19 cellular contexts compared by ENCODE assay signal in the genomic region with DNA sequence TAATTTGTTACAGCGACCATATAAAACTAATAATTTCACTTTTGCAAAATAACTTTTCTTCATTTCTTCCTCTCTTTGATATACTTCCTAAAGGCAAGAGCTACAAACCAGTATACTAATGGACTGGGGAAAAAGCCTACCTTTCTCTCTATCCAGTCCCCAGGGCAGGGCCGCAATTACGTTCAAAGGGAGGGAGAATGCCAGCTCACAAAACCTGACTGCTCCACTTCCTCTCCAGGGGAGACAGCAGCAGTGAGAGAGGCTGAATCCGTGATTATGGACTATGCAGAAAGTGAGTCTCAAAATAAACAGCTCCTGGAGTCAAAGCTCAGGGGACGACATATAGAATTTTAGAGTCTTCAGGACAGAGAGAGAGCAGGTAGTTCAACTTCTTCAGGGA.
DNase-seq lines count a peak whose midpoint lies in the region; ATAC-seq, FAIRE-seq and TF ChIP-seq lines count a peak whose summit lies in the region.
"Had no signal": no experiment of that assay in that cellular context is flagged by ENCODE, and none has a peak within 500 bp of the region (broad histone marks: within the 10 kb centered on the region; RNA-seq: fewer than 3 reads in every experiment).

No MANE protein-coding gene starts in this region.

- no peak overlapping the region for H3K4me3 Mint-ChIP-seq in naive thymus-derived CD4-positive, alpha-beta T cell
- H3K4me3 Mint-ChIP-seq: B cell; CD4-positive, alpha-beta T cell had no signal

- peak; percentile 36 for DNase-seq in NCI-H146 (lab: John Stamatoyannopoulos, UW)
- no peak for DNase-seq in NCI-H146 treated with DMSO at 0.1 percent for 48 hours (lab: John Stamatoyannopoulos, UW; ENCODE audit: unreplicated experiment)
- no peak for DNase-seq in K562 (ENCODE audit: extremely low read depth in 1 of 4, low spot score in 3 of 4)
- peak in 2 of 3 donors; percentile 43 to 51 for DNase-seq in mucosa of descending colon
- DNase-seq in testis = no peak
- no peak for DNase-seq in naive thymus-derived CD4-positive, alpha-beta T cell
- DNase-seq: Caco-2; CD4-positive, alpha-beta T cell; EL; GOT3; KBM-7; NCI-H1105 treated with DMSO at 0.1 percent for 48 hours; NCI-H2029 treated with DMSO at 0.1 percent for 48 hours; NCI-H2227 treated with DMSO at 0.1 percent for 48 hours; NCI-H510A treated with DMSO at 0.1 percent for 48 hours had no signal

- ATAC-seq in K562 (no peak), mucosa of descending colon (peak; percentile 71), GM21526 (IDR thresholded peaks at IDR 0.05; ENCODE audit: low FRiP score, unreplicated experiment) (no peak)
- ATAC-seq in naive thymus-derived CD4-positive, alpha-beta T cell = no peak

- no peak for TF ChIP-seq RAD21 in K562 (CRISPR knock-in tag; conservative IDR thresholded peaks at IDR 0.05 in 1 of 2, IDR thresholded peaks at IDR 0.05 in 1 of 2)

- TF ChIP-seq CTCF in K562 (IDR thresholded peaks at IDR 0.05 in 2 of 3, conservative IDR thresholded peaks at IDR 0.05 in 1 of 3; ENCODE audit: insufficient read depth in 2 of 3, low read depth in 1 of 3, low read length in 3 of 3) = no peak
- TF ChIP-seq CTCF in mucosa of descending colon (IDR thresholded peaks at IDR 0.05) = no peak
- TF ChIP-seq CTCF in testis (IDR thresholded peaks at IDR 0.05) = no peak

- H2AFZ ChIP-seq in K562 (ENCODE audit: low read depth, low read length) = no peak overlapping the region

- H3K9me3 Mint-ChIP-seq in naive thymus-derived CD4-positive, alpha-beta T cell = no peaks in the 10 kb centered on the region
- H3K9me3 Mint-ChIP-seq: CD4-positive, alpha-beta T cell had no signal

- intact Hi-C loops in K562 (cut with micrococcal nuclease) = loop anchor here (10.0 kb wide), 1 partner anchor 66 kb away; no protein-coding TSS in a partner anchor
- intact Hi-C loops in mucosa of descending colon (cut with DNase I, micrococcal nuclease) = no loop called here
- intact Hi-C loops in testis (cut with DNase I; ENCODE audit: low total_unique reads) = loop anchor here (10.0 kb wide), 2 partner anchors 224 to 266 kb away; no protein-coding TSS in a partner anchor
- intact Hi-C loops in naive thymus-derived CD4-positive, alpha-beta T cell (cut with micrococcal nuclease) = no loop called here

- H3K27ac ChIP-seq in K562 (ENCODE audit: extremely low read depth, low read depth, low read length) (no peak overlapping the region), testis (no peak overlapping the region)
- no peak overlapping the region for H3K27ac ChIP-seq in naive thymus-derived CD4-positive, alpha-beta T cell (ENCODE audit: low read depth, low read length)

- in situ Hi-C loops in K562 (cut with MboI) = no loop called here

- H3K27me3 Mint-ChIP-seq in naive thymus-derived CD4-positive, alpha-beta T cell = peaks cover 0 to 61% (median 10%) of the 10 kb centered on the region in 5 donors
- H3K27me3 Mint-ChIP-seq: B cell had no signal

- H3K9me1 ChIP-seq in K562 (ENCODE audit: control insufficient read depth, insufficient read depth, low read length) = no peaks in the 10 kb centered on the region

- H3K27me3 ChIP-seq in K562 (ENCODE audit: control insufficient read depth in 2 of 2, insufficient read depth in 2 of 2, low read length in 2 of 2) = no peaks in the 10 kb centered on the region
- no peaks in the 10 kb centered on the region for H3K27me3 ChIP-seq in testis
- H3K27me3 ChIP-seq in naive thymus-derived CD4-positive, alpha-beta T cell (ENCODE audit: control insufficient read depth in 2 of 2, insufficient read depth in 2 of 2, low read length in 2 of 2) = no peaks in the 10 kb centered on the region

- FAIRE-seq in K562 (lab: Jason Lieb, UNC) = no peak
- FAIRE-seq: GM12891, GM19239 had no signal

- H3K36me3 ChIP-seq in K562 (ENCODE audit: control insufficient read depth, insufficient read depth, low read length) (no peaks in the 10 kb centered on the region), mucosa of descending colon (ENCODE audit: low read depth) (no peaks in the 10 kb centered on the region), testis (ENCODE audit: low read depth, missing control alignments) (no peaks in the 10 kb centered on the region)
- H3K36me3 ChIP-seq in naive thymus-derived CD4-positive, alpha-beta T cell (ENCODE audit: control insufficient read depth in 2 of 3, insufficient read depth in 3 of 3, low read length in 3 of 3) = no peaks in the 10 kb centered on the region

- H3K36me3 Mint-ChIP-seq in naive thymus-derived CD4-positive, alpha-beta T cell = no peaks in the 10 kb centered on the region

- TF ChIP-seq EP300 in K562 (IDR thresholded peaks at IDR 0.05; ENCODE audit: low read length) = no peak

- BruUV-seq in K562 (replicated peaks; lab: Mats Ljungman, UMichigan) = no TSS peak

- H3K4me3 ChIP-seq in K562 (no peak overlapping the region), mucosa of descending colon (no peak overlapping the region), testis (no peak overlapping the region)
- no peak overlapping the region for H3K4me3 ChIP-seq in naive thymus-derived CD4-positive, alpha-beta T cell (ENCODE audit: low read length)

- H3K79me2 ChIP-seq in K562 (ENCODE audit: control insufficient read depth, insufficient read depth, low read length) = no peaks in the 10 kb centered on the region

- 77% methylated on average over 5 of the region's 5 CpGs for WGBS in K562 (ENCODE audit: insufficient coverage, low coverage, missing lambda C conversion rate)
- 79 to 93% methylated on average over 5 of the region's 5 CpGs for WGBS in testis, 2 donors

- no peak for TF ChIP-seq POLR2A in K562 (conservative IDR thresholded peaks at IDR 0.05)
- TF ChIP-seq POLR2A in testis (IDR thresholded peaks at IDR 0.05) = no peak

- H3K4me2 ChIP-seq in K562 (ENCODE audit: insufficient read depth, low read length) = no peak overlapping the region

- H3K4me1 ChIP-seq in K562 (replicated peaks in 1 of 2; ENCODE audit: control insufficient read depth in 2 of 2, insufficient read depth in 2 of 2, low read length in 2 of 2) (peaks cover 7 to 38% of the 10 kb centered on the region in 2 experiments), mucosa of descending colon (ENCODE audit: low read depth) (peaks cover 20% of the 10 kb centered on the region), testis (peaks cover 9% of the 10 kb centered on the region)
- H3K4me1 ChIP-seq in naive thymus-derived CD4-positive, alpha-beta T cell (ENCODE audit: control insufficient read depth in 2 of 2, insufficient read depth in 2 of 2, low read length in 2 of 2) = no peaks in the 10 kb centered on the region

- H4K20me1 ChIP-seq in K562 (replicated peaks; ENCODE audit: control insufficient read depth, insufficient read depth, low read length) = no peaks in the 10 kb centered on the region

- no peaks in the 10 kb centered on the region for H3K9me3 ChIP-seq in K562 (replicated peaks; ENCODE audit: control insufficient read depth, insufficient read depth, low read depth, low read length)
- no peaks in the 10 kb centered on the region for H3K9me3 ChIP-seq in mucosa of descending colon
- H3K9me3 ChIP-seq in testis = no peaks in the 10 kb centered on the region
- H3K9me3 ChIP-seq in naive thymus-derived CD4-positive, alpha-beta T cell (ENCODE audit: control insufficient read depth in 2 of 3, low read length in 3 of 3) = no peaks in the 10 kb centered on the region
- H3K9me3 ChIP-seq: Caco-2 had no signal

- CTCF ChIA-PET in K562 (lab: Yijun Ruan, JAX; ENCODE audit: low intra/inter-chr PET ratio) = no interaction called here
- CTCF ChIA-PET in naive thymus-derived CD4-positive, alpha-beta T cell (lab: Charles Lee) = no interaction called here

- no peak overlapping the region for H3K9ac ChIP-seq in K562 (ENCODE audit: insufficient read depth in 1 of 2, low read depth in 2 of 2, low read length in 2 of 2)

- H3K4me1 Mint-ChIP-seq in naive thymus-derived CD4-positive, alpha-beta T cell = peaks cover 0 to 4% (median 0%) of the 10 kb centered on the region in 7 donors

- peak overlapping the region in 1 of 9 donors; percentile 5 for H3K27ac Mint-ChIP-seq in naive thymus-derived CD4-positive, alpha-beta T cell
- H3K27ac Mint-ChIP-seq: B cell; CD4-positive, alpha-beta T cell had no signal

- POLR2A ChIA-PET in K562 (lab: Yijun Ruan, JAX) = no interaction called here
- POLR2A ChIA-PET in naive thymus-derived CD4-positive, alpha-beta T cell (lab: Charles Lee) = no interaction called here

TF ChIP-seq in K562, 482 proteins besides CTCF, POLR2A, EP300 and RAD21 (continues in another document):
- no peak for TF ChIP-seq DPF2 (IDR thresholded peaks at IDR 0.05)

Comparison
In these comparisons a context has a peak if more than half of its experiments do, and no peak if none do; other contexts are left out.
1. DNase-seq: peak in NCI-H146 (single experiment) and mucosa of descending colon (2 of 3); none in NCI-H146 treated with DMSO at 0.1 percent for 48 hours (single experiment), K562 (0 of 4), testis (single experiment) and naive thymus-derived CD4-positive, alpha-beta T cell (0 of 9).
2. intact Hi-C loops: an anchor here in K562 (10.0 kb wide) and testis (10.0 kb wide); none called in mucosa of descending colon and naive thymus-derived CD4-positive, alpha-beta T cell.